Comparison of ENCODE assay signal across 8 cellular contexts in the genomic region with DNA sequence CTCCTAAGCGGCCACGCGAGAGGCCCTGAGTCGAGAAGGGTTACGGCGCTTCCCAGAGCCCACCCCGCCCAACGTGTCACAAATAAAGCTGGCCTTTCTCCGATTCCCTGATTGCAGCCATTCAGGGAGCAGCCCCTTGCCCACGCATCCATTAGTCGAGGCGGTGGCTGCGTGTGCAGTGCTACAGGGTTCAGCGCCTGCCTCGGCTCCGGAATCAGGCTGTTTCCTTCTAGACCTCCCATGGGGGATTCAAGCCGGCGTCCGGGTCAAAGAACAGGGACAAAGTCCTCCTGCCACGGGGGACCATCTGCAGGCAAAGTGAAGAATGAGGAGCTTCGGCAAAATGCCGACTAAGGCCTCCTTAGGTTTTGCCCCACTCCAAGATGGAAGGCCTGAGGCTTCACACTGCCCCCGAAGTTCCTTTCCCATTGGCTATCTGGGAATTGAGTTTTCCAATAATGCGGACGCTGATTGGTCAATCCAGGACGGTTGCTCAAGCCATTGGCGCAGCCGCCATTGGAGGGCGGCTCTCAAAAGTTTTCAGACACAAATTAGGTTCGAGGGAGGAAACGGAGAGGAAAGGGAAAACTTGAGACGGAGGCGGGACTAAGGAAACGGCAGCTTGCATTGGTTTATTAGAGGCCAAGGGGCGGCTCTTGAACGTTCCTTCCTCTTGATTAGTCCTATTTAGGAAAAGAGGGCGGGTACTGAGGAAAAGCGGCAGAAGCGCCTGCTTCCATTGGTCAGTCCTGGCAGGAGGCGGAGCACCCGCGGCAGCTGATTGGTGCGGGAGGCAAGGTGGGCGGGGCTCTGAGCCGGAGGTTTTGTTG. TPM values are rescaled to one million over a fixed set of nuclear protein-coding genes. Genes with fewer than 3 reads are reported as not detected.
DNase-seq lines count a peak whose midpoint lies in the region; ATAC-seq, FAIRE-seq and TF ChIP-seq lines count a peak whose summit lies in the region.

No MANE protein-coding gene starts in this region.

- peak; percentile 98 to 100 (median 99) for DNase-seq in CD4-positive, CD25-positive, alpha-beta regulatory T cell
- DNase-seq in NCI-H774 (lab: John Stamatoyannopoulos, UW) (peak; percentile 100), dermis microvascular lymphatic vessel endothelial cell (ENCODE audit: low read depth in 2 of 2) (peak; percentile 100), HepG2 (ENCODE audit: low spot score) (peak; percentile 100)
- DNase-seq in activated CD4-positive, alpha-beta T cell treated with anti-CD3 and anti-CD28 coated beads, Interleukin-2, amount 50 U/mL, for 48 hours = peak; percentile 98 to 99
- peak; percentile 93 to 95 for DNase-seq in stimulated activated CD4-positive, alpha-beta T cell treated with anti-CD3 and anti-CD28 coated beads, Interleukin-2, amount 100 ng/mL, for 48 hours

- TF ChIP-seq RAD21 in HepG2 (CRISPR knock-in tag; IDR thresholded peaks at IDR 0.05) = peak; percentile 61; the same call in 1 of the 2 replicates

- TF ChIP-seq POLR2A in HepG2 (IDR thresholded peaks at IDR 0.05; ENCODE audit: insufficient read depth in 1 of 2, low read depth in 2 of 2, low read length in 2 of 2) = peak; percentile 89 to 90; a peak in 3 of 4 replicates

- H3K4me1 Mint-ChIP-seq in CD4-positive, CD25-positive, alpha-beta regulatory T cell = peaks cover 0 to 42% (median 17%) of the 10 kb centered on the region in 4 donors

- no TSS peak for BruUV-seq in HepG2 (replicated peaks; lab: Mats Ljungman, UMichigan)

- H3K9me3 Mint-ChIP-seq in CD4-positive, CD25-positive, alpha-beta regulatory T cell = peaks cover 0 to 6% (median 0%) of the 10 kb centered on the region in 7 donors

- WGBS in HepG2 (ENCODE audit: low lambda C conversion rate) = under 1% methylated on average over 29 of the region's 45 CpGs

- TF ChIP-seq CTCF in HepG2 (CRISPR knock-in tag; IDR thresholded peaks at IDR 0.05) = no peak; the same call in 1 of the 2 replicates

- POLR2A ChIA-PET in HepG2 (lab: Yijun Ruan, JAX) = interaction anchor here (0.6 to 3.7 kb wide), 48 partner anchors 9 to 394 kb away, joined by 3 to 41 read pairs (median 6); a partner anchor contains a TSS

- H2AFZ ChIP-seq in HepG2 (ENCODE audit: low read length) = peak overlapping the region; percentile 20

- H3K4me3 Mint-ChIP-seq in CD4-positive, CD25-positive, alpha-beta regulatory T cell = peak overlapping the region; percentile 90 to 99 (median 98)

- in situ Hi-C loops in HepG2 (cut with HindIII; ENCODE audit: extremely low pct_ligation_motif_present, low pct_unique_long_range_greater_than_20kb) = no loop called here

- H3K4me2 ChIP-seq in HepG2 (ENCODE audit: low read depth, low read length) = peak overlapping the region; percentile 100

- H3K27me3 ChIP-seq in CD4-positive, CD25-positive, alpha-beta regulatory T cell (ENCODE audit: control insufficient read depth, insufficient read depth, low read length) = no peaks in the 10 kb centered on the region
- H3K27me3 ChIP-seq in HepG2 (ENCODE audit: control insufficient read depth in 1 of 2, insufficient read depth in 2 of 2, low read length in 2 of 2) = no peaks in the 10 kb centered on the region; a peak in 1 of 5 replicates

- peaks cover 23% of the 10 kb centered on the region for H3K4me1 ChIP-seq in CD4-positive, CD25-positive, alpha-beta regulatory T cell (ENCODE audit: control insufficient read depth, insufficient read depth, low read length, poor library complexity, severe bottlenecking)
- H3K4me1 ChIP-seq in HepG2 (ENCODE audit: insufficient read depth, low read length) = peaks cover 37% of the 10 kb centered on the region

- CTCF ChIA-PET in HepG2 (lab: Yijun Ruan, JAX; ENCODE audit: low intra/inter-chr PET ratio, low total read pairs) = interaction anchor here (0.7 to 0.8 kb wide), 2 partner anchors 86 to 136 kb away, joined by 3 to 5 read pairs; no protein-coding TSS in a partner anchor

- peak overlapping the region; percentile 97 to 98 (median 98) for H3K27ac Mint-ChIP-seq in CD4-positive, CD25-positive, alpha-beta regulatory T cell

- H3K9me3 ChIP-seq in CD4-positive, CD25-positive, alpha-beta regulatory T cell (ENCODE audit: control insufficient read depth in 2 of 2, low read length in 2 of 2) = no peaks in the 10 kb centered on the region
- no peaks in the 10 kb centered on the region for H3K9me3 ChIP-seq in HepG2 (ENCODE audit: low read length)

- H3K27ac ChIP-seq in CD4-positive, CD25-positive, alpha-beta regulatory T cell (ENCODE audit: insufficient read depth, low read length, poor library complexity, severe bottlenecking) = peak overlapping the region; percentile 79
- H3K27ac ChIP-seq in HepG2 (ENCODE audit: extremely low read length, insufficient read depth, low read length) = peak overlapping the region; percentile 81

- H4K20me1 ChIP-seq in HepG2 (ENCODE audit: insufficient read depth, low read length) = no peaks in the 10 kb centered on the region

- intact Hi-C loops in HepG2 (cut with micrococcal nuclease; ENCODE audit: unreplicated experiment) = loop anchor here (1.0 to 10.0 kb wide), 3 partner anchors 86 to 270 kb away; a partner anchor contains a TSS

- TF ChIP-seq EP300 in HepG2 (IDR thresholded peaks at IDR 0.05; ENCODE audit: low read depth in 2 of 2, low read length in 2 of 2) = peak; percentile 20 to 34; a peak in 1 of 4 replicates
- no peak; the same call in 1 of the 2 replicates for TF ChIP-seq EP300 in HepG2 (CRISPR knock-in tag; IDR thresholded peaks at IDR 0.05; ENCODE audit: borderline replicate concordance)

- H3K36me3 Mint-ChIP-seq in CD4-positive, CD25-positive, alpha-beta regulatory T cell = peaks cover 9% of the 10 kb centered on the region

- FAIRE-seq in HepG2 (lab: Jason Lieb, UNC) = peak; percentile 100

- peaks cover 6% of the 10 kb centered on the region for H3K27me3 Mint-ChIP-seq in CD4-positive, CD25-positive, alpha-beta regulatory T cell

- H3K36me3 ChIP-seq in CD4-positive, CD25-positive, alpha-beta regulatory T cell (ENCODE audit: control insufficient read depth, insufficient read depth, low read length) = no peaks in the 10 kb centered on the region
- H3K36me3 ChIP-seq in HepG2 (replicated peaks in 1 of 2; ENCODE audit: control insufficient read depth in 1 of 2, insufficient read depth in 2 of 2, low read length in 2 of 2) = no peaks in the 10 kb centered on the region

- peak; percentile 90 to 92 for ATAC-seq in CD4-positive, CD25-positive, alpha-beta regulatory T cell (ENCODE audit: low read depth in 2 of 2)
- ATAC-seq in GM19438 (IDR thresholded peaks at IDR 0.05; ENCODE audit: low read depth, unreplicated experiment) (peak; percentile 91), HG03571 (IDR thresholded peaks at IDR 0.05; ENCODE audit: unreplicated experiment) (peak; percentile 80), HepG2 (peak; percentile 91)

- H3K79me2 ChIP-seq in HepG2 (ENCODE audit: insufficient read depth, low read length) = no peaks in the 10 kb centered on the region

- peak overlapping the region; percentile 86 for H3K9ac ChIP-seq in HepG2 (ENCODE audit: insufficient read depth, low read depth, low read length)

- H3K4me3 ChIP-seq in CD4-positive, CD25-positive, alpha-beta regulatory T cell (ENCODE audit: low read depth, low read length) = peak overlapping the region; percentile 89
- peak overlapping the region; percentile 82 to 91 (median 82) for H3K4me3 ChIP-seq in HepG2 (replicated peaks in 1 of 3; ENCODE audit: insufficient read depth in 1 of 3, low read depth in 2 of 3, low read length in 3 of 3)

RNA-seq across cellular contexts. Expression of a gene that starts 0.4 kb away (rescaled TPM):
- 16.4 TPM for total RNA-seq in CD4-positive, CD25-positive, alpha-beta regulatory T cell
- polyA plus RNA-seq in CD4-positive, CD25-positive, alpha-beta regulatory T cell = 10 to 100 TPM; 12.8 to 20.3 (median 18.7) TPM
- total RNA-seq in dermis microvascular lymphatic vessel endothelial cell (23.6 and 38.3 TPM in 2 replicates), HepG2 (2016; rRNA removed; fragmentation: Illumina TruSeq; extraction: Trizol) (25.2 and 31.5 TPM in 2 replicates)
- 14.2 and 18.3 TPM in 2 replicates for total RNA-seq in HepG2 (2016; cell fraction: cytosol; rRNA removed; fragmentation: Illumina TruSeq; extraction: Trizol; ENCODE audit: low read depth)
- 21.2 and 33.1 TPM in 2 replicates for total RNA-seq in HepG2 (2016; cell fraction: insoluble cytoplasmic fraction; rRNA removed; fragmentation: Illumina TruSeq; extraction: Trizol)
- 34.3 and 42.2 TPM in 2 replicates for total RNA-seq in HepG2 (2016; cell fraction: membrane; rRNA removed; fragmentation: Illumina TruSeq; extraction: Trizol)
- 21.9 and 25.7 TPM in 2 replicates for total RNA-seq in HepG2 (2016; cell fraction: nucleus; rRNA removed; fragmentation: Illumina TruSeq; extraction: Trizol)
- polyA plus RNA-seq in HepG2 (2011; rRNA removed) = 39.8 and 43.5 TPM in 2 replicates
- polyA plus RNA-seq in HepG2 (2011; cell fraction: cytosol; rRNA removed) = 17.4 and 27.7 TPM in 2 replicates
- 122 and 146 TPM in 2 replicates for polyA plus RNA-seq in HepG2 (2011; cell fraction: nucleus; rRNA removed)
- 16.2 and 20.9 TPM in 2 replicates for polyA plus RNA-seq in HepG2 (2012)
- polyA plus RNA-seq in HepG2 (2016; cell fraction: cytosol; fragmentation: Illumina TruSeq; extraction: Trizol; ENCODE audit: low read depth) = 15.0 and 20.0 TPM in 2 replicates
- 22.6 and 30.3 TPM in 2 replicates for polyA plus RNA-seq in HepG2 (2016; cell fraction: insoluble cytoplasmic fraction; fragmentation: Illumina TruSeq; extraction: Trizol; ENCODE audit: low read depth)
- polyA plus RNA-seq in HepG2 (2016; cell fraction: membrane; fragmentation: Illumina TruSeq; extraction: Trizol; ENCODE audit: low read depth) = 30.4 and 34.5 TPM in 2 replicates
- 49.3 and 53.8 TPM in 2 replicates for polyA plus RNA-seq in HepG2 (2016; cell fraction: nucleus; fragmentation: Illumina TruSeq; extraction: Trizol; ENCODE audit: insufficient read depth, low read depth)
- 29.8 and 60.0 TPM in 2 replicates for polyA minus RNA-seq in HepG2 (2011; rRNA and poly(A)+ RNA removed; ENCODE audit: low replicate concordance)
- 13.6 and 19.1 TPM in 2 replicates for polyA minus RNA-seq in HepG2 (2011; cell fraction: cytosol; rRNA and poly(A)+ RNA removed)
- polyA minus RNA-seq in HepG2 (2011; cell fraction: nucleus; rRNA and poly(A)+ RNA removed) = 27.9 and 30.3 TPM in 2 replicates

RNA-seq across cellular contexts. Expression of a gene that starts 40.5 kb away (rescaled TPM):
- not detected for total RNA-seq in CD4-positive, CD25-positive, alpha-beta regulatory T cell
- polyA plus RNA-seq in CD4-positive, CD25-positive, alpha-beta regulatory T cell = not detected
- 0.13 and 0.26 TPM in 2 replicates for total RNA-seq in dermis microvascular lymphatic vessel endothelial cell
- total RNA-seq in HepG2 (2016; rRNA removed; fragmentation: Illumina TruSeq; extraction: Trizol) = 2.7 and 3.4 TPM in 2 replicates
- total RNA-seq in HepG2 (2016; cell fraction: cytosol; rRNA removed; fragmentation: Illumina TruSeq; extraction: Trizol; ENCODE audit: low read depth) = 0.26 and 1.5 TPM in 2 replicates
- 2.4 and 2.5 TPM in 2 replicates for total RNA-seq in HepG2 (2016; cell fraction: insoluble cytoplasmic fraction; rRNA removed; fragmentation: Illumina TruSeq; extraction: Trizol)
- total RNA-seq in HepG2 (2016; cell fraction: membrane; rRNA removed; fragmentation: Illumina TruSeq; extraction: Trizol) = 1.4 and 2.1 TPM in 2 replicates
- 0.59 and 1.6 TPM in 2 replicates for total RNA-seq in HepG2 (2016; cell fraction: nucleus; rRNA removed; fragmentation: Illumina TruSeq; extraction: Trizol)
- 3.4 and 3.5 TPM in 2 replicates for polyA plus RNA-seq in HepG2 (2011; rRNA removed)
- polyA plus RNA-seq in HepG2 (2011; cell fraction: cytosol; rRNA removed) = 2.7 and 3.1 TPM in 2 replicates
- 3.4 TPM in 2 replicates for polyA plus RNA-seq in HepG2 (2011; cell fraction: nucleus; rRNA removed)
- 4.1 and 4.4 TPM in 2 replicates for polyA plus RNA-seq in HepG2 (2012)
- polyA plus RNA-seq in HepG2 (2016; cell fraction: cytosol; fragmentation: Illumina TruSeq; extraction: Trizol; ENCODE audit: low read depth) = 0.70 and 1.3 TPM in 2 replicates
- 2.0 and 2.4 TPM in 2 replicates for polyA plus RNA-seq in HepG2 (2016; cell fraction: insoluble cytoplasmic fraction; fragmentation: Illumina TruSeq; extraction: Trizol; ENCODE audit: low read depth)
- 1.0 and 1.1 TPM in 2 replicates for polyA plus RNA-seq in HepG2 (2016; cell fraction: membrane; fragmentation: Illumina TruSeq; extraction: Trizol; ENCODE audit: low read depth)
- 1.6 and 1.8 TPM in 2 replicates for polyA plus RNA-seq in HepG2 (2016; cell fraction: nucleus; fragmentation: Illumina TruSeq; extraction: Trizol; ENCODE audit: insufficient read depth, low read depth)
- polyA minus RNA-seq in HepG2 (2011; rRNA and poly(A)+ RNA removed; ENCODE audit: low replicate concordance) = 1.2 TPM in 1 of 2 replicates, not detected in the other
- 0.99 and 1.1 TPM in 2 replicates for polyA minus RNA-seq in HepG2 (2011; cell fraction: cytosol; rRNA and poly(A)+ RNA removed)
- 1.3 and 2.5 TPM in 2 replicates for polyA minus RNA-seq in HepG2 (2011; cell fraction: nucleus; rRNA and poly(A)+ RNA removed)

Comparison
In these comparisons a context has a peak if more than half of its experiments do, and no peak if none do; other contexts are left out.
1. Peak in every context shown above with its lines: DNase-seq, ATAC-seq, H3K4me3 ChIP-seq and H3K27ac ChIP-seq.